ENCODE assay signal across 1 cellular context in the genomic region with DNA sequence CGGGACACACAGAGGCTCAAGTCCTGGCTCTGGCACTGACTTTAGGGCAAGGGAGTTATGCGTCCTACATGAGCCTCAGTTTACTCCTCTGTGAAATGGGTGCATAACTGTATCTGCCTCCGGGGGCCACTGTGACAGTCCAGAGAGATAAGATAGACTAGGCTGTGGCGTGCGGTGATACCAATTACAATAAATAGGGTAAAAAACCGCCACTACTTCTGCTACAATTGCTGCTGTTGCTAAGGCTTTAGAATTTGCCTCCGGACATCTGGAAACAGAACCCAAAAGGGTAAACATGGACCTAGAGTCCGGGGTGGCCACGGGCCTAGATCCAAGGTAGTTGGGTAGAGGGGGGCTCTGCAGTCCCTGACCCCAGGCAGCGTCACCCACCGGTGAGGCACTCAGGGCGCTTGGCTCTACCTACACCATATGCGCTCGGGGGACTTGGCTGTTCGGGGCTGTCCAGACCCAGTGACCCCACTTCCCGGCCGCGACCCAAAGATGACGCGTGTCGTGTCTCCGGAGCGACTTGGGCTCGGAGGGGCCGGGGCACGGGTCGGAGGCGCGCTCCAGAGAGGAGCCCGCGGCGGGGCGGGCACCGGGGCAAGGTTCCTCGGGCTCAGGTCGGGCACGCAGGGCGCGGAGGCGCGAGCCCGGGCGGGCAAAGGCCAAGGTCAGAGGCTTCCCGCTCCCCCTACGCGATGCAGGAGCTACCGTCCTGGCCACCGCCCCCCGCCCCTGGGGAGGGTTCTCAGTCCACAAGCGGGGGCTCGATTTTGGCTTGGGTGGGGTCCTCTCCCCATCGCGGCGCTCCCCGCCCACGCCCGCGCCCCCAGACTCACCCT.
TF ChIP-seq lines count a peak whose summit lies in the region.

No MANE protein-coding gene starts in this region.

TF ChIP-seq in GM12878, 131 proteins besides CTCF, POLR2A, EP300 and RAD21 (continued from another document):
- TF ChIP-seq, protein P1, sequence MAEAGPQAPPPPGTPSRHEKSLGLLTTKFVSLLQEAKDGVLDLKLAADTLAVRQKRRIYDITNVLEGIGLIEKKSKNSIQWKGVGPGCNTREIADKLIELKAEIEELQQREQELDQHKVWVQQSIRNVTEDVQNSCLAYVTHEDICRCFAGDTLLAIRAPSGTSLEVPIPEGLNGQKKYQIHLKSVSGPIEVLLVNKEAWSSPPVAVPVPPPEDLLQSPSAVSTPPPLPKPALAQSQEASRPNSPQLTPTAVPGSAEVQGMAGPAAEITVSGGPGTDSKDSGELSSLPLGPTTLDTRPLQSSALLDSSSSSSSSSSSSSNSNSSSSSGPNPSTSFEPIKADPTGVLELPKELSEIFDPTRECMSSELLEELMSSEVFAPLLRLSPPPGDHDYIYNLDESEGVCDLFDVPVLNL (IDR thresholded peaks at IDR 0.05; ENCODE audit: low read depth, low read length), result no peak
- TF ChIP-seq, protein P2, sequence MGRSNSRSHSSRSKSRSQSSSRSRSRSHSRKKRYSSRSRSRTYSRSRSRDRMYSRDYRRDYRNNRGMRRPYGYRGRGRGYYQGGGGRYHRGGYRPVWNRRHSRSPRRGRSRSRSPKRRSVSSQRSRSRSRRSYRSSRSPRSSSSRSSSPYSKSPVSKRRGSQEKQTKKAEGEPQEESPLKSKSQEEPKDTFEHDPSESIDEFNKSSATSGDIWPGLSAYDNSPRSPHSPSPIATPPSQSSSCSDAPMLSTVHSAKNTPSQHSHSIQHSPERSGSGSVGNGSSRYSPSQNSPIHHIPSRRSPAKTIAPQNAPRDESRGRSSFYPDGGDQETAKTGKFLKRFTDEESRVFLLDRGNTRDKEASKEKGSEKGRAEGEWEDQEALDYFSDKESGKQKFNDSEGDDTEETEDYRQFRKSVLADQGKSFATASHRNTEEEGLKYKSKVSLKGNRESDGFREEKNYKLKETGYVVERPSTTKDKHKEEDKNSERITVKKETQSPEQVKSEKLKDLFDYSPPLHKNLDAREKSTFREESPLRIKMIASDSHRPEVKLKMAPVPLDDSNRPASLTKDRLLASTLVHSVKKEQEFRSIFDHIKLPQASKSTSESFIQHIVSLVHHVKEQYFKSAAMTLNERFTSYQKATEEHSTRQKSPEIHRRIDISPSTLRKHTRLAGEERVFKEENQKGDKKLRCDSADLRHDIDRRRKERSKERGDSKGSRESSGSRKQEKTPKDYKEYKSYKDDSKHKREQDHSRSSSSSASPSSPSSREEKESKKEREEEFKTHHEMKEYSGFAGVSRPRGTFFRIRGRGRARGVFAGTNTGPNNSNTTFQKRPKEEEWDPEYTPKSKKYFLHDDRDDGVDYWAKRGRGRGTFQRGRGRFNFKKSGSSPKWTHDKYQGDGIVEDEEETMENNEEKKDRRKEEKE (IDR thresholded peaks at IDR 0.05), result no peak
- TF ChIP-seq, protein P3, sequence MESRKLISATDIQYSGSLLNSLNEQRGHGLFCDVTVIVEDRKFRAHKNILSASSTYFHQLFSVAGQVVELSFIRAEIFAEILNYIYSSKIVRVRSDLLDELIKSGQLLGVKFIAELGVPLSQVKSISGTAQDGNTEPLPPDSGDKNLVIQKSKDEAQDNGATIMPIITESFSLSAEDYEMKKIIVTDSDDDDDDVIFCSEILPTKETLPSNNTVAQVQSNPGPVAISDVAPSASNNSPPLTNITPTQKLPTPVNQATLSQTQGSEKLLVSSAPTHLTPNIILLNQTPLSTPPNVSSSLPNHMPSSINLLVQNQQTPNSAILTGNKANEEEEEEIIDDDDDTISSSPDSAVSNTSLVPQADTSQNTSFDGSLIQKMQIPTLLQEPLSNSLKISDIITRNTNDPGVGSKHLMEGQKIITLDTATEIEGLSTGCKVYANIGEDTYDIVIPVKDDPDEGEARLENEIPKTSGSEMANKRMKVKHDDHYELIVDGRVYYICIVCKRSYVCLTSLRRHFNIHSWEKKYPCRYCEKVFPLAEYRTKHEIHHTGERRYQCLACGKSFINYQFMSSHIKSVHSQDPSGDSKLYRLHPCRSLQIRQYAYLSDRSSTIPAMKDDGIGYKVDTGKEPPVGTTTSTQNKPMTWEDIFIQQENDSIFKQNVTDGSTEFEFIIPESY (IDR thresholded peaks at IDR 0.05), result no peak
- TF ChIP-seq, protein P4, sequence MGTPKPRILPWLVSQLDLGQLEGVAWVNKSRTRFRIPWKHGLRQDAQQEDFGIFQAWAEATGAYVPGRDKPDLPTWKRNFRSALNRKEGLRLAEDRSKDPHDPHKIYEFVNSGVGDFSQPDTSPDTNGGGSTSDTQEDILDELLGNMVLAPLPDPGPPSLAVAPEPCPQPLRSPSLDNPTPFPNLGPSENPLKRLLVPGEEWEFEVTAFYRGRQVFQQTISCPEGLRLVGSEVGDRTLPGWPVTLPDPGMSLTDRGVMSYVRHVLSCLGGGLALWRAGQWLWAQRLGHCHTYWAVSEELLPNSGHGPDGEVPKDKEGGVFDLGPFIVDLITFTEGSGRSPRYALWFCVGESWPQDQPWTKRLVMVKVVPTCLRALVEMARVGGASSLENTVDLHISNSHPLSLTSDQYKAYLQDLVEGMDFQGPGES (IDR thresholded peaks at IDR 0.05), result no peak
- TF ChIP-seq CREM (IDR thresholded peaks at IDR 0.05; ENCODE audit: low read depth) (0 out of 2 replicates have a peak, but pooled peaks have one; percentile 18), ESRRA (IDR thresholded peaks at IDR 0.05; ENCODE audit: low read length) (no peak), EGR1 (IDR thresholded peaks at IDR 0.05; ENCODE audit: borderline replicate concordance in 1 of 2, low read depth in 2 of 2, low read length in 2 of 2) (no peak), ZNF274 (IDR thresholded peaks at IDR 0.05; ENCODE audit: insufficient read depth, insufficient read length) (no peak), YY1 (IDR thresholded peaks at IDR 0.05; ENCODE audit: low read depth, low read length) (0 out of 2 replicates have a peak, but pooled peaks have one; percentile 7), ZZZ3 (IDR thresholded peaks at IDR 0.05; ENCODE audit: control insufficient read depth, insufficient read length, low read depth) (no peak), ZNF622 (IDR thresholded peaks at IDR 0.05) (no peak), NR2F1 (conservative IDR thresholded peaks at IDR 0.05) (peak; percentile 77; the same call in 1 of the 2 replicates)
